ENCODE assay signal across 20 cellular contexts in genomic region chr11:57103899-57104605, GRCh38.
A peak's percentile ranks its signal among the peaks of the same experiment; 100 is the strongest.
DNase-seq lines count a peak whose midpoint lies in the region; ATAC-seq and TF ChIP-seq lines count a peak whose summit lies in the region.
"Had no signal": no experiment of that assay in that cellular context is flagged by ENCODE, and none has a peak within 500 bp of the region (broad histone marks: within the 10 kb centered on the region; RNA-seq: fewer than 3 reads in every experiment).

No MANE protein-coding gene starts in this region.

- H3K27me3 ChIP-seq in left lung = no peaks in the 10 kb centered on the region

- no peak overlapping the region for H3K4me3 ChIP-seq in left lung
- H3K4me3 ChIP-seq: A549, GM23248 had no signal

- no peak for TF ChIP-seq CTCF in left lung (IDR thresholded peaks at IDR 0.05)

- peak; percentile 77 for ATAC-seq in left lung
- no peak for ATAC-seq in HG03045 (IDR thresholded peaks at IDR 0.05; ENCODE audit: unreplicated experiment)
- no peak for ATAC-seq in HG03039 (IDR thresholded peaks at IDR 0.05; ENCODE audit: unreplicated experiment)
- no peak for ATAC-seq in GM21528 (IDR thresholded peaks at IDR 0.05; ENCODE audit: low FRiP score, unreplicated experiment)
- ATAC-seq: A549, HCT116 had no signal

- H3K9me3 ChIP-seq in left lung = peaks cover 0 to 4% of the 10 kb centered on the region in 2 donors
- H3K9me3 ChIP-seq: Caco-2 had no signal

- no peaks in the 10 kb centered on the region for H3K4me1 ChIP-seq in left lung
- H3K4me1 ChIP-seq: A549, Caco-2 had no signal

- H3K27ac ChIP-seq in caudate nucleus (ENCODE audit: low read depth, low read length) (no peak overlapping the region), left lung (no peak overlapping the region)
- H3K27ac ChIP-seq: A549, GM23248 had no signal

- H3K36me3 ChIP-seq in left lung = no peaks in the 10 kb centered on the region

- intact Hi-C loops in left lung (cut with DNase I) = no loop called here

- peak; percentile 33 for DNase-seq in Ammon's horn (ENCODE audit: low spot score)
- DNase-seq in caudate nucleus (lab: John Stamatoyannopoulos, UW) = peak in 43 of 61 donors; percentile 1 to 87 (median 27)
- DNase-seq in left lung = no peak
- DNase-seq in putamen (ENCODE audit: low spot score) = peak; percentile 73
- DNase-seq in GM19240 (ENCODE audit: insufficient read length, low spot score) = no peak
- DNase-seq: 8988T; ACHN; AML-193; C1 segment of cervical spinal cord; Caco-2; CD4-positive, alpha-beta memory T cell; DMS153; DND-41; GM23248; H9 had no signal

Comparison
In these comparisons a context has a peak if more than half of its experiments do, and no peak if none do; other contexts are left out.
1. DNase-seq: peak in Ammon's horn (single experiment), caudate nucleus (43 of 61) and putamen (single experiment); none in left lung (0 of 2) and GM19240 (single experiment).